ENCODE assay signal across 16 cellular contexts in the genomic region with DNA sequence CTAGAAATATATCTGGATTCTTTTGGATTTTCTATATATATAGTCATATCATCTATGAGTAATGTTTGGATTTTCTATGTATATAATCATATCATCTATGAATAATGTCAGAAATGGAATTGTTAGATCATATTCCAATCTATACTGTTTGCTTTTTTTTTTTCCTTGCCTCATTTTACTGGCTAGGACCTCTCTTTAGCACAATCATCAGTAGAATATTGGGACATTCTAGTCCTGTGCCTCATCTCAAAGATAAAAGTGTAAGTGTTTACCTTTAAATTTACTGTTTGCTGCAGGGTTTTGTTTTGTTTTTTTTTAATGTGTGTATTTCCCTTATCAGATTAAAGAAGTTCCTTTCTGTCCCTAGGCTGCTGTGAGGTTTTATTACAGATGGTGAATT.
DNase-seq lines count a peak whose midpoint lies in the region; ATAC-seq, FAIRE-seq and TF ChIP-seq lines count a peak whose summit lies in the region.
"Had no signal": no experiment of that assay in that cellular context is flagged by ENCODE, and none has a peak within 500 bp of the region (broad histone marks: within the 10 kb centered on the region; RNA-seq: fewer than 3 reads in every experiment).

No MANE protein-coding gene starts in this region.

- H3K4me1 Mint-ChIP-seq in natural killer cell = peaks cover 0 to 5% of the 10 kb centered on the region in 2 donors
- no peaks in the 10 kb centered on the region for H3K4me1 Mint-ChIP-seq in natural killer cell treated with Interleukin-12 subunit alpha and Interleukin-12 subunit beta and Interleukin-15 and Interleukin-18, amount 100 ng/mL, for 72 hours (ENCODE audit: low read depth in 2 of 2)
- H3K4me1 Mint-ChIP-seq in activated T-helper 17 cell treated with anti-CD3 and anti-CD28 coated beads, Interleukin-2, amount 50 U/mL, for 72 hours = no peaks in the 10 kb centered on the region

- no peak for ATAC-seq in natural killer cell
- no peak for ATAC-seq in natural killer cell treated with Interleukin-12 subunit alpha and Interleukin-12 subunit beta and Interleukin-15 and Interleukin-18, amount 100 ng/mL, for 72 hours
- ATAC-seq in activated T-helper 17 cell treated with anti-CD3 and anti-CD28 coated beads, Interleukin-2, amount 50 U/mL, for 72 hours (replicated peaks) = no peak
- no peak for ATAC-seq in GM21526 (IDR thresholded peaks at IDR 0.05; ENCODE audit: low FRiP score, unreplicated experiment)
- ATAC-seq: A549, HCT116 had no signal

- intact Hi-C loops in natural killer cell (cut with micrococcal nuclease) = no loop called here

- H3K27me3 Mint-ChIP-seq in natural killer cell (ENCODE audit: low read depth in 2 of 2) = no peaks in the 10 kb centered on the region
- H3K27me3 Mint-ChIP-seq in natural killer cell treated with Interleukin-12 subunit alpha and Interleukin-12 subunit beta and Interleukin-15 and Interleukin-18, amount 100 ng/mL, for 72 hours = no peaks in the 10 kb centered on the region
- no peaks in the 10 kb centered on the region for H3K27me3 Mint-ChIP-seq in activated T-helper 17 cell treated with anti-CD3 and anti-CD28 coated beads, Interleukin-2, amount 50 U/mL, for 72 hours

- no peak overlapping the region for H3K4me3 Mint-ChIP-seq in natural killer cell
- H3K4me3 Mint-ChIP-seq in natural killer cell treated with Interleukin-12 subunit alpha and Interleukin-12 subunit beta and Interleukin-15 and Interleukin-18, amount 100 ng/mL, for 72 hours = no peak overlapping the region
- no peak overlapping the region for H3K4me3 Mint-ChIP-seq in activated T-helper 17 cell treated with anti-CD3 and anti-CD28 coated beads, Interleukin-2, amount 50 U/mL, for 72 hours
- H3K4me3 Mint-ChIP-seq: HFFc6 had no signal

- TF ChIP-seq CTCF in natural killer cell (IDR thresholded peaks at IDR 0.05) = no peak

- FAIRE-seq in GM12892 (lab: Jason Lieb, UNC) = peak; percentile 21
- FAIRE-seq: A549, D721Med had no signal

- DNase-seq in natural killer cell (no peak), GM12892 (ENCODE audit: insufficient read length) (no peak), ureter (ENCODE audit: low spot score) (no peak), AG08396 (ENCODE audit: low spot score) (no peak)
- no peak for DNase-seq in natural killer cell treated with Interleukin-12 subunit alpha and Interleukin-12 subunit beta and Interleukin-15 and Interleukin-18, amount 100 ng/mL, for 72 hours (ENCODE audit: low spot score)
- DNase-seq: Caco-2, DMS79, GDM1, GOT3, H7, HFFc6 had no signal

- no peak for TF ChIP-seq POLR2A in GM12892 (IDR thresholded peaks at IDR 0.05; ENCODE audit: low read depth, low read length)

- H3K9me3 Mint-ChIP-seq in natural killer cell = peaks cover 2% of the 10 kb centered on the region in 2 donors
- H3K9me3 Mint-ChIP-seq in natural killer cell treated with Interleukin-12 subunit alpha and Interleukin-12 subunit beta and Interleukin-15 and Interleukin-18, amount 100 ng/mL, for 72 hours = peaks cover 3% of the 10 kb centered on the region
- H3K9me3 Mint-ChIP-seq in activated T-helper 17 cell treated with anti-CD3 and anti-CD28 coated beads, Interleukin-2, amount 50 U/mL, for 72 hours = no peaks in the 10 kb centered on the region

- peaks cover 7% of the 10 kb centered on the region for H3K36me3 Mint-ChIP-seq in natural killer cell
- peaks cover 11% of the 10 kb centered on the region for H3K36me3 Mint-ChIP-seq in natural killer cell treated with Interleukin-12 subunit alpha and Interleukin-12 subunit beta and Interleukin-15 and Interleukin-18, amount 100 ng/mL, for 72 hours
- H3K36me3 Mint-ChIP-seq in activated T-helper 17 cell treated with anti-CD3 and anti-CD28 coated beads, Interleukin-2, amount 50 U/mL, for 72 hours (ENCODE audit: low read depth) = peaks cover 55% of the 10 kb centered on the region

- peak overlapping the region; percentile 57 to 64 for H3K27ac Mint-ChIP-seq in natural killer cell
- H3K27ac Mint-ChIP-seq in natural killer cell treated with Interleukin-12 subunit alpha and Interleukin-12 subunit beta and Interleukin-15 and Interleukin-18, amount 100 ng/mL, for 72 hours = no peak overlapping the region
- H3K27ac Mint-ChIP-seq in activated T-helper 17 cell treated with anti-CD3 and anti-CD28 coated beads, Interleukin-2, amount 50 U/mL, for 72 hours = peak overlapping the region; percentile 0
- H3K27ac Mint-ChIP-seq: HFFc6 had no signal

Comparison
In these comparisons a context has a peak if more than half of its experiments do, and no peak if none do; other contexts are left out.
1. H3K27ac Mint-ChIP-seq: peak in natural killer cell (2 of 2) and activated T-helper 17 cell treated with anti-CD3 and anti-CD28 coated beads, Interleukin-2, amount 50 U/mL, for 72 hours (single experiment); none in natural killer cell treated with Interleukin-12 subunit alpha and Interleukin-12 subunit beta and Interleukin-15 and Interleukin-18, amount 100 ng/mL, for 72 hours (0 of 2).